20 cellular contexts compared by ENCODE assay signal in the genomic region with DNA sequence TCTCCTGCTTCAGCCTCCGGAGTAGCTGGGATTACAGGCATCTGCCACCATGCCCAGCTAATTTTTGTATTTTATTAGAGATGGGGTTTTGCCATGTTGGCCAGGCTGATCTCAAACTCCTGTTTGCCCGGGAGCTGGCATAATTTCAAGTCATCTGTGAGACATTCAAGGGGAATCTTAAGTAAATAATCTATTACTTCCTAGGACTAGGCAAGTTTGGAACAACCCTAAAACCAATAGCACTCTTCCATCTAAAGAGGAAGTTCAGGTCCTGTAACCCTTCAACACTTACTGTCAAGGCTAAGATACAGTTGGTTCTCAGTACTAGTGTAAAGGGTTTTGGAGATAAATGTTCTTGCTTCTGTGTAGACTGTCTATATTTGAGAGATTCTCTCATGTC.
A peak's percentile ranks its signal among the peaks of the same experiment; 100 is the strongest.
DNase-seq lines count a peak whose midpoint lies in the region; ATAC-seq and TF ChIP-seq lines count a peak whose summit lies in the region.
"Had no signal": no experiment of that assay in that cellular context is flagged by ENCODE, and none has a peak within 500 bp of the region (broad histone marks: within the 10 kb centered on the region; RNA-seq: fewer than 3 reads in every experiment).

No MANE protein-coding gene starts in this region.

- H3K4me1 ChIP-seq in mammary epithelial cell (ENCODE audit: insufficient read depth, low read length) = peaks cover 28% of the 10 kb centered on the region
- H3K4me1 ChIP-seq in osteoblast (ENCODE audit: insufficient read depth, low read length) = peaks cover 23% of the 10 kb centered on the region
- H3K4me1 ChIP-seq: sigmoid colon, SJCRH30 had no signal

- H3K36me3 ChIP-seq in MG63 (no peaks in the 10 kb centered on the region; the same call in 1 of the 2 replicates), mammary epithelial cell (ENCODE audit: insufficient read depth, low read length) (no peaks in the 10 kb centered on the region), osteoblast (ENCODE audit: insufficient read depth, low read length) (no peaks in the 10 kb centered on the region)
- H3K36me3 ChIP-seq: sigmoid colon, SJCRH30 had no signal

- no peaks in the 10 kb centered on the region for H3K79me2 ChIP-seq in mammary epithelial cell (ENCODE audit: insufficient read depth, low read length)
- H3K79me2 ChIP-seq in osteoblast (ENCODE audit: insufficient read depth, low read length) = no peaks in the 10 kb centered on the region

- CTCF ChIA-PET in mammary epithelial cell (lab: Charles Lee; ENCODE audit: low non-redundant PET) = no interaction called here

- no peak overlapping the region for H2AFZ ChIP-seq in mammary epithelial cell (ENCODE audit: low read depth, low read length)
- no peak overlapping the region for H2AFZ ChIP-seq in osteoblast (ENCODE audit: low read length)

- H4K20me1 ChIP-seq in mammary epithelial cell (ENCODE audit: insufficient read depth, low read length) = no peaks in the 10 kb centered on the region
- H4K20me1 ChIP-seq in osteoblast (ENCODE audit: insufficient read depth, low read length) = no peaks in the 10 kb centered on the region

- H3K4me2 ChIP-seq in mammary epithelial cell (ENCODE audit: insufficient read depth, low read depth, low read length) (no peak overlapping the region), osteoblast (ENCODE audit: insufficient read depth, low read length) (no peak overlapping the region)

- BruUV-seq in mammary epithelial cell (replicated peaks; lab: Mats Ljungman, UMichigan) = no TSS peak

- peak; percentile 69 for DNase-seq in EL
- DNase-seq in MG63 = peak; percentile 23
- DNase-seq in mammary epithelial cell = no peak
- DNase-seq in osteoblast (ENCODE audit: insufficient read length, low spot score, missing footprints) = no peak
- no peak for DNase-seq in activated T-cell treated with anti-CD3 and anti-CD28 coated beads, Interleukin-2, amount 50 U/mL, for 48 hours
- DNase-seq in AG08395 (ENCODE audit: low spot score) = no peak
- DNase-seq: activated CD4-positive, alpha-beta T cell treated with anti-CD3 and anti-CD28 coated beads, Interleukin-2, amount 50 U/mL, for 4 hours; activated naive CD4-positive, alpha-beta T cell; central memory CD4-positive, alpha-beta T cell; DMS79 treated with DMSO at 0.1 percent for 48 hours; H9; midbrain; NCI-H2171 treated with DMSO at 0.1 percent for 48 hours; NCI-H748 treated with DMSO at 0.1 percent for 48 hours; posterior cingulate gyrus; sigmoid colon had no signal

- intact Hi-C loops in mammary epithelial cell (cut with micrococcal nuclease) = no loop called here

- dilution Hi-C loops in mammary epithelial cell (cut with HindIII; ENCODE audit: low sequenced_read_pairs) = no loop called here

- H3K9ac ChIP-seq in mammary epithelial cell (ENCODE audit: insufficient read depth, low read length) = no peak overlapping the region

- no peak for ATAC-seq in HG02870 (IDR thresholded peaks at IDR 0.05; ENCODE audit: unreplicated experiment)
- ATAC-seq: stimulated activated memory B cell treated with anti-CD40 and anti-IgM and Interleukin-4, amounts not matched to agents 10 μg/mL and 1 μg/mL and 100 μg/mL, for 72 hours; WTC11 had no signal

- no peaks in the 10 kb centered on the region for H3K27me3 ChIP-seq in MG63
- no peaks in the 10 kb centered on the region for H3K27me3 ChIP-seq in mammary epithelial cell (ENCODE audit: insufficient read depth, low read length)
- no peaks in the 10 kb centered on the region for H3K27me3 ChIP-seq in osteoblast (ENCODE audit: insufficient read depth, low read length)
- H3K27me3 ChIP-seq: sigmoid colon had no signal

- WGBS in mammary epithelial cell (ENCODE audit: low coverage, missing lambda C conversion rate) = 50% methylated on average over 2 of the region's 2 CpGs

- peak overlapping the region; percentile 72 for H3K27ac ChIP-seq in mammary epithelial cell (ENCODE audit: insufficient read depth, low read depth, low read length)
- peak overlapping the region; percentile 2 for H3K27ac ChIP-seq in osteoblast (ENCODE audit: low read depth, low read length)
- H3K27ac ChIP-seq: SJCRH30 had no signal

- in situ Hi-C loops in mammary epithelial cell (cut with MboI; ENCODE audit: low sequenced_read_pairs in 2 of 2) = no loop called here

- H3K9me3 ChIP-seq in MG63 (no peaks in the 10 kb centered on the region; the same call in none of the 2 replicates), mammary epithelial cell (replicated peaks; ENCODE audit: insufficient read depth, low read length) (no peaks in the 10 kb centered on the region), osteoblast (ENCODE audit: low read depth, low read length) (no peaks in the 10 kb centered on the region)
- H3K9me3 ChIP-seq: sigmoid colon, SJCRH30 had no signal

- no peak overlapping the region for H3K4me3 ChIP-seq in MG63
- no peak overlapping the region for H3K4me3 ChIP-seq in mammary epithelial cell (replicated peaks in 1 of 3; ENCODE audit: insufficient read depth in 1 of 3, low read depth in 2 of 3, low read length in 3 of 3)
- no peak overlapping the region for H3K4me3 ChIP-seq in osteoblast (ENCODE audit: insufficient read depth, low read length)
- H3K4me3 ChIP-seq: sigmoid colon, SJCRH30 had no signal

- TF ChIP-seq CTCF in mammary epithelial cell (conservative IDR thresholded peaks at IDR 0.05 in 1 of 2, IDR thresholded peaks at IDR 0.05 in 1 of 2; ENCODE audit: extremely low read depth in 1 of 2, insufficient read depth in 1 of 2, low read depth in 1 of 2, low read length in 2 of 2) (no peak), osteoblast (IDR thresholded peaks at IDR 0.05; ENCODE audit: extremely low read depth, low read depth, low read length) (no peak)

Comparison
In these comparisons a context has a peak if more than half of its experiments do, and no peak if none do; other contexts are left out.
1. DNase-seq: peak in EL (single experiment) and MG63 (single experiment); none in mammary epithelial cell (single experiment), osteoblast (single experiment), activated T-cell treated with anti-CD3 and anti-CD28 coated beads, Interleukin-2, amount 50 U/mL, for 48 hours (0 of 2) and AG08395 (single experiment).